8 cellular contexts compared by ENCODE assay signal in genomic region chr7:115679976-115680375, GRCh38.
A peak's percentile ranks its signal among the peaks of the same experiment; 100 is the strongest.
DNase-seq lines count a peak whose midpoint lies in the region; ATAC-seq and TF ChIP-seq lines count a peak whose summit lies in the region.

No MANE protein-coding gene starts in this region.

- DNase-seq in Caco-2, result peak in 1 of 2 experiments; percentile 55
- peak; percentile 11 for DNase-seq in RWPE1 (ENCODE audit: low spot score)
- DNase-seq in fibroblast of villous mesenchyme (ENCODE audit: low read depth), result peak; percentile 64
- no peak for DNase-seq in stimulated activated naive B cell treated with anti-CD40 and anti-IgM and Interleukin-4, amounts not matched to agents 10 μg/mL and 1 μg/mL and 100 μg/mL, for 72 hours
- DNase-seq in NK-92 treated with Interleukin-12 subunit alpha and Interleukin-12 subunit beta, amount 100 ng/mL, for 24 hours (lab: John Stamatoyannopoulos, UW), result no peak
- DNase-seq in activated T-cell treated with anti-CD3 and anti-CD28 coated beads, Interleukin-2, amount 50 U/mL, for 24 hours, result no peak

- H3K36me3 Mint-ChIP-seq in Caco-2 (ENCODE audit: insufficient read depth, unreplicated experiment), result no peaks in the 10 kb centered on the region
- H3K36me3 Mint-ChIP-seq in stimulated activated naive B cell treated with anti-CD40 and anti-IgM and Interleukin-4, amounts not matched to agents 10 μg/mL and 1 μg/mL and 100 μg/mL, for 72 hours, result no peaks in the 10 kb centered on the region
- no peaks in the 10 kb centered on the region for H3K36me3 Mint-ChIP-seq in activated T-cell treated with anti-CD3 and anti-CD28 coated beads, Interleukin-2, amount 50 U/mL, for 24 hours (ENCODE audit: low read depth)

- BruUV-seq in Caco-2 (replicated peaks; lab: Mats Ljungman, UMichigan), result no TSS peak

- H3K4me3 Mint-ChIP-seq in Caco-2 (ENCODE audit: unreplicated experiment), result no peak overlapping the region
- no peak overlapping the region for H3K4me3 Mint-ChIP-seq in stimulated activated naive B cell treated with anti-CD40 and anti-IgM and Interleukin-4, amounts not matched to agents 10 μg/mL and 1 μg/mL and 100 μg/mL, for 72 hours
- H3K4me3 Mint-ChIP-seq in activated T-cell treated with anti-CD3 and anti-CD28 coated beads, Interleukin-2, amount 50 U/mL, for 24 hours, result no peak overlapping the region

- H3K27me3 ChIP-seq in Caco-2 (replicated peaks; ENCODE audit: control insufficient read depth, insufficient read depth, low read length), result no peaks in the 10 kb centered on the region; the same call in 1 of the 2 replicates

- peaks cover 7% of the 10 kb centered on the region for H3K4me1 Mint-ChIP-seq in Caco-2 (ENCODE audit: low read depth, unreplicated experiment)
- H3K4me1 Mint-ChIP-seq in stimulated activated naive B cell treated with anti-CD40 and anti-IgM and Interleukin-4, amounts not matched to agents 10 μg/mL and 1 μg/mL and 100 μg/mL, for 72 hours, result no peaks in the 10 kb centered on the region
- no peaks in the 10 kb centered on the region for H3K4me1 Mint-ChIP-seq in activated T-cell treated with anti-CD3 and anti-CD28 coated beads, Interleukin-2, amount 50 U/mL, for 24 hours (ENCODE audit: low read depth)

- H3K36me3 ChIP-seq in Caco-2 (ENCODE audit: control insufficient read depth, insufficient read depth, low read length), result no peaks in the 10 kb centered on the region

- POLR2A ChIA-PET in Caco-2 (lab: Charles Lee), result no interaction called here
- POLR2A ChIA-PET in RWPE1 (lab: Yijun Ruan, JAX; ENCODE audit: low non-redundant PET), result no interaction called here

- peak; percentile 58 to 59 for TF ChIP-seq CTCF in Caco-2 (IDR thresholded peaks at IDR 0.05; ENCODE audit: insufficient read depth in 1 of 2, low read depth in 1 of 2, low read length in 1 of 2, severe bottlenecking in 1 of 2, unreplicated experiment in 1 of 2)
- TF ChIP-seq CTCF in RWPE1 (conservative IDR thresholded peaks at IDR 0.05; ENCODE audit: low read depth), result no peak; the same call in 1 of the 2 replicates
- peak; percentile 68 for TF ChIP-seq CTCF in fibroblast of villous mesenchyme (IDR thresholded peaks at IDR 0.05; ENCODE audit: insufficient read depth, low read depth, low read length)

- no peak overlapping the region for H3K4me3 ChIP-seq in Caco-2 (ENCODE audit: low read depth, low read length)
- no peak overlapping the region for H3K4me3 ChIP-seq in fibroblast of villous mesenchyme (ENCODE audit: low read depth, low read length)

- no peaks in the 10 kb centered on the region for H3K27me3 Mint-ChIP-seq in Caco-2 (ENCODE audit: insufficient read depth, unreplicated experiment)
- H3K27me3 Mint-ChIP-seq in stimulated activated naive B cell treated with anti-CD40 and anti-IgM and Interleukin-4, amounts not matched to agents 10 μg/mL and 1 μg/mL and 100 μg/mL, for 72 hours, result no peaks in the 10 kb centered on the region
- H3K27me3 Mint-ChIP-seq in activated T-cell treated with anti-CD3 and anti-CD28 coated beads, Interleukin-2, amount 50 U/mL, for 24 hours, result no peaks in the 10 kb centered on the region

- no peaks in the 10 kb centered on the region for H3K9me3 Mint-ChIP-seq in Caco-2 (ENCODE audit: unreplicated experiment)
- no peaks in the 10 kb centered on the region for H3K9me3 Mint-ChIP-seq in stimulated activated naive B cell treated with anti-CD40 and anti-IgM and Interleukin-4, amounts not matched to agents 10 μg/mL and 1 μg/mL and 100 μg/mL, for 72 hours
- no peaks in the 10 kb centered on the region for H3K9me3 Mint-ChIP-seq in activated T-cell treated with anti-CD3 and anti-CD28 coated beads, Interleukin-2, amount 50 U/mL, for 24 hours

- ATAC-seq in GM19043 (IDR thresholded peaks at IDR 0.05; ENCODE audit: low read depth, unreplicated experiment), result peak; percentile 69
- peak; percentile 73 for ATAC-seq in HG03457 (IDR thresholded peaks at IDR 0.05; ENCODE audit: unreplicated experiment)
- ATAC-seq in stimulated activated naive B cell treated with anti-CD40 and anti-IgM and Interleukin-4, amounts not matched to agents 10 μg/mL and 1 μg/mL and 100 μg/mL, for 72 hours (replicated peaks), result peak; percentile 70 to 71

- intact Hi-C loops in Caco-2 (cut with micrococcal nuclease; ENCODE audit: unreplicated experiment), result loop anchor here (1.0 to 5.0 kb wide), 6 partner anchors 27 to 813 kb away; no protein-coding TSS in a partner anchor

- H3K9me3 ChIP-seq in Caco-2, result no peaks in the 10 kb centered on the region

- no peak overlapping the region for H3K27ac ChIP-seq in RWPE1

- CTCF ChIA-PET in Caco-2 (lab: Charles Lee) (interaction anchor here (0.6 to 2.1 kb wide), 5 partner anchors 11 to 171 kb away, joined by 3 to 10 read pairs (median 4); no protein-coding TSS in a partner anchor), RWPE1 (lab: Yijun Ruan, JAX) (interaction anchor here (0.5 to 1.0 kb wide), 4 partner anchors 11 to 624 kb away, joined by 3 to 10 read pairs (median 4); no protein-coding TSS in a partner anchor)

- no peak overlapping the region for H3K27ac Mint-ChIP-seq in Caco-2 (ENCODE audit: unreplicated experiment)
- H3K27ac Mint-ChIP-seq in stimulated activated naive B cell treated with anti-CD40 and anti-IgM and Interleukin-4, amounts not matched to agents 10 μg/mL and 1 μg/mL and 100 μg/mL, for 72 hours, result no peak overlapping the region
- H3K27ac Mint-ChIP-seq in activated T-cell treated with anti-CD3 and anti-CD28 coated beads, Interleukin-2, amount 50 U/mL, for 24 hours, result no peak overlapping the region

- H3K4me1 ChIP-seq in Caco-2, result no peaks in the 10 kb centered on the region

Comparison
In these comparisons a context has a peak if more than half of its experiments do, and no peak if none do; other contexts are left out.
1. DNase-seq: peak in RWPE1 (single experiment) and fibroblast of villous mesenchyme (single experiment); none in stimulated activated naive B cell treated with anti-CD40 and anti-IgM and Interleukin-4, amounts not matched to agents 10 μg/mL and 1 μg/mL and 100 μg/mL, for 72 hours (single experiment), NK-92 treated with Interleukin-12 subunit alpha and Interleukin-12 subunit beta, amount 100 ng/mL, for 24 hours (single experiment) and activated T-cell treated with anti-CD3 and anti-CD28 coated beads, Interleukin-2, amount 50 U/mL, for 24 hours (single experiment).
2. Peak in every context shown above with its lines, with median percentiles within 50 percentile points of each other: ATAC-seq.